16 cellular contexts compared by ENCODE assay signal in the genomic region with DNA sequence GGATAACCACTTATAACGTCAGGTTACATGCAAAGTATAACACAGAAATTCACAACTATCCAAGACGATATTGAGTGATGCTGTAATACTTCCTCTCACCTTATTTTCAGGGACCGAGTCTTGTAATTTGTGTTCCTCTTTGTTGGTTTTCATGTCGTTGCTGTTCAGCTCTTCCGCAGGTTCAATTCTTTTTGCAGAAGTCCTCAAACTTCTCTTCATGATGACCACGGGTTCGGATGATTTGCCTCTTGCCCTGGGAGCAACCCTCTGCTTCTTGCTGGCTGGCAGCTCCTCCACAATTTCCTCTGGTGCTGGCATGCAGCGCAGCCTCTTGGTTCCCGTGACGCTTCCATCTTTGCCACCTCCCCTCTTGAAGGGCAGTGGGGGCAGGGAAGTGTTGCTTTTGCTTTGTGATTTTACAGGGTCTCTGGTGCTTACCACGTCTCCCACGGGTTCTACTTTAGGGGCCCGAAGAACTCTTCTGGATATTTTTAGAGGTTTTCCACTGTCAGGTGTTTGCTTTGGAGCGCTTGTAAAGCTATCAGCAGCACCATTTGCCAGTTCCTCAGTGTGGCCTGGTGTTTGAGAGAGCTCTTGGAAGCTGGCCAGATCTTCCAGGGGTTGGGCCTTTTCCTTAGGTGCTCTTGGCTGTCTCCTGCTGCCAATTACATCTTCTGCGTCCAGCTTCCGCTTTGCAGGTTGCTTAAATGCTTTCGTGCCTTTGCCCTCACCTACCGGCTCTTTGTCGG. TPM values are rescaled to one million over a fixed set of nuclear protein-coding genes. Genes with fewer than 3 reads are reported as not detected.
DNase-seq lines count a peak whose midpoint lies in the region; ATAC-seq and TF ChIP-seq lines count a peak whose summit lies in the region.
"Had no signal": no experiment of that assay in that cellular context is flagged by ENCODE, and none has a peak within 500 bp of the region (broad histone marks: within the 10 kb centered on the region; RNA-seq: fewer than 3 reads in every experiment).

No MANE protein-coding gene starts in this region.

- H3K4me1 Mint-ChIP-seq in T-helper 2 cell treated with Interferon-gamma antibody and Interleukin-4, amounts not matched to agents 5 μg/mL and 100 μg/mL, for 36 hours (ENCODE audit: low read depth), result peaks cover 22% of the 10 kb centered on the region
- H3K4me1 Mint-ChIP-seq in CD4-positive, alpha-beta memory T cell, result peaks cover 9 to 32% (median 26%) of the 10 kb centered on the region in 4 donors
- peaks cover 38% of the 10 kb centered on the region for H3K4me1 Mint-ChIP-seq in activated CD8-positive, alpha-beta memory T cell treated with anti-CD3 and anti-CD28 coated beads, Interleukin-2, amount 10 ng/mL, durations not matched to agents 7 days and 5 days
- H3K4me1 Mint-ChIP-seq: WTC11 had no signal

- CTCF ChIA-PET in CD4-positive, alpha-beta memory T cell (lab: Charles Lee; ENCODE audit: partially characterized antibody), result interaction anchor here (0.9 to 2.3 kb wide), 3 partner anchors 14 to 109 kb away, joined by 3 to 7 read pairs (median 6); no protein-coding TSS in a partner anchor
- CTCF ChIA-PET in activated CD8-positive, alpha-beta memory T cell treated with anti-CD3 and anti-CD28 coated beads, Interleukin-2, amount 10 ng/mL, durations not matched to agents 7 days and 5 days (lab: Charles Lee), result interaction anchor here (0.9 to 1.9 kb wide), 6 partner anchors 8 to 23 kb away, joined by 3 to 5 read pairs (median 4); no protein-coding TSS in a partner anchor

- no peaks in the 10 kb centered on the region for H3K27me3 ChIP-seq in CD4-positive, alpha-beta memory T cell (ENCODE audit: insufficient read depth, low read length)
- H3K27me3 ChIP-seq in neutrophil (no peaks in the 10 kb centered on the region), uterus (no peaks in the 10 kb centered on the region)

- TF ChIP-seq CTCF in neutrophil (IDR thresholded peaks at IDR 0.05) (no peak), uterus (IDR thresholded peaks at IDR 0.05) (no peak)

- H3K4me1 ChIP-seq in CD4-positive, alpha-beta memory T cell (ENCODE audit: insufficient read depth, low read length), result peaks cover 41% of the 10 kb centered on the region
- H3K4me1 ChIP-seq in neutrophil (ENCODE audit: control insufficient read depth in 1 of 2, insufficient read depth in 1 of 2, low read depth in 1 of 2, low read length in 1 of 2) (peaks cover 0 to 13% of the 10 kb centered on the region in 2 experiments), uterus (no peaks in the 10 kb centered on the region)
- H3K4me1 ChIP-seq: left ventricle myocardium inferior had no signal

- intact Hi-C loops in CD4-positive, alpha-beta memory T cell (cut with micrococcal nuclease), result no loop called here
- intact Hi-C loops in uterus (cut with DNase I; ENCODE audit: low total_unique reads), result no loop called here

- no peak for ATAC-seq in activated CD8-positive, alpha-beta memory T cell treated with anti-CD3 and anti-CD28 coated beads, Interleukin-2, amount 10 ng/mL, durations not matched to agents 7 days and 5 days
- ATAC-seq in GM18861 (IDR thresholded peaks at IDR 0.05; ENCODE audit: unreplicated experiment), result no peak
- ATAC-seq: WTC11 had no signal

- POLR2A ChIA-PET in CD4-positive, alpha-beta memory T cell (lab: Charles Lee; ENCODE audit: partially characterized antibody), result interaction anchor here (0.9 to 1.9 kb wide), 3 partner anchors 8 to 78 kb away, joined by 3 to 6 read pairs (median 6); no protein-coding TSS in a partner anchor

- H3K4me3 Mint-ChIP-seq in T-helper 2 cell treated with Interferon-gamma antibody and Interleukin-4, amounts not matched to agents 5 μg/mL and 100 μg/mL, for 36 hours, result no peak overlapping the region
- peak overlapping the region in 4 of 8 donors; percentile 20 to 57 (median 32) for H3K4me3 Mint-ChIP-seq in CD4-positive, alpha-beta memory T cell
- H3K4me3 Mint-ChIP-seq in activated CD8-positive, alpha-beta memory T cell treated with anti-CD3 and anti-CD28 coated beads, Interleukin-2, amount 10 ng/mL, durations not matched to agents 7 days and 5 days, result no peak overlapping the region
- H3K4me3 Mint-ChIP-seq: type B pancreatic cell, WTC11 had no signal

- peaks cover 58% of the 10 kb centered on the region for H3K36me3 Mint-ChIP-seq in T-helper 2 cell treated with Interferon-gamma antibody and Interleukin-4, amounts not matched to agents 5 μg/mL and 100 μg/mL, for 36 hours (ENCODE audit: low read depth)
- no peaks in the 10 kb centered on the region for H3K36me3 Mint-ChIP-seq in CD4-positive, alpha-beta memory T cell
- H3K36me3 Mint-ChIP-seq in activated CD8-positive, alpha-beta memory T cell treated with anti-CD3 and anti-CD28 coated beads, Interleukin-2, amount 10 ng/mL, durations not matched to agents 7 days and 5 days, result peaks cover 55% of the 10 kb centered on the region

- peak overlapping the region; percentile 38 for H3K27ac Mint-ChIP-seq in T-helper 2 cell treated with Interferon-gamma antibody and Interleukin-4, amounts not matched to agents 5 μg/mL and 100 μg/mL, for 36 hours
- H3K27ac Mint-ChIP-seq in CD4-positive, alpha-beta memory T cell, result peak overlapping the region in 6 of 7 donors; percentile 10 to 77 (median 69)
- peak overlapping the region; percentile 38 for H3K27ac Mint-ChIP-seq in activated CD8-positive, alpha-beta memory T cell treated with anti-CD3 and anti-CD28 coated beads, Interleukin-2, amount 10 ng/mL, durations not matched to agents 7 days and 5 days
- H3K27ac Mint-ChIP-seq: type B pancreatic cell, WTC11 had no signal

- no peak overlapping the region for H3K4me3 ChIP-seq in CD4-positive, alpha-beta memory T cell (ENCODE audit: low read length in 2 of 2)
- no peak overlapping the region for H3K4me3 ChIP-seq in neutrophil (ENCODE audit: low read depth in 1 of 2, low read length in 1 of 2)
- H3K4me3 ChIP-seq in uterus, result no peak overlapping the region
- H3K4me3 ChIP-seq: left ventricle myocardium inferior, skin epidermis had no signal

- H3K9me3 ChIP-seq in CD4-positive, alpha-beta memory T cell (ENCODE audit: control insufficient read depth in 1 of 2, low read length in 2 of 2), result no peaks in the 10 kb centered on the region
- H3K9me3 ChIP-seq in neutrophil (no peaks in the 10 kb centered on the region), uterus (no peaks in the 10 kb centered on the region)
- H3K9me3 ChIP-seq: left ventricle myocardium inferior had no signal

- no peaks in the 10 kb centered on the region for H3K27me3 Mint-ChIP-seq in T-helper 2 cell treated with Interferon-gamma antibody and Interleukin-4, amounts not matched to agents 5 μg/mL and 100 μg/mL, for 36 hours (ENCODE audit: low read depth)
- no peaks in the 10 kb centered on the region for H3K27me3 Mint-ChIP-seq in CD4-positive, alpha-beta memory T cell
- H3K27me3 Mint-ChIP-seq in activated CD8-positive, alpha-beta memory T cell treated with anti-CD3 and anti-CD28 coated beads, Interleukin-2, amount 10 ng/mL, durations not matched to agents 7 days and 5 days, result no peaks in the 10 kb centered on the region
- H3K27me3 Mint-ChIP-seq: type B pancreatic cell had no signal

- no peak for DNase-seq in T-helper 2 cell treated with Interferon-gamma antibody and Interleukin-4, amounts not matched to agents 5 μg/mL and 100 μg/mL, for 36 hours (ENCODE audit: low spot score)
- DNase-seq in T-helper 2 cell (no peak), uterus (no peak)
- no peak for DNase-seq in CD4-positive, alpha-beta memory T cell
- no peak for DNase-seq in activated CD8-positive, alpha-beta memory T cell treated with anti-CD3 and anti-CD28 coated beads, Interleukin-2, amount 10 ng/mL, durations not matched to agents 7 days and 5 days
- no peak for DNase-seq in stimulated activated CD8-positive, alpha-beta memory T cell treated with anti-CD3 and anti-CD28 coated beads, Interleukin-4, amount 100 ng/mL, for 48 hours
- DNase-seq: COR-L47, left ventricle myocardium inferior, NCI-H2081 treated with DMSO at 0.1 percent for 48 hours, NCI-H526, posterior cingulate gyrus had no signal

- H3K36me3 ChIP-seq in CD4-positive, alpha-beta memory T cell (ENCODE audit: insufficient read depth, low read length), result no peaks in the 10 kb centered on the region
- H3K36me3 ChIP-seq in neutrophil (peaks cover 70% of the 10 kb centered on the region), uterus (no peaks in the 10 kb centered on the region)
- H3K36me3 ChIP-seq: left ventricle myocardium inferior had no signal

- H3K27ac ChIP-seq in CD4-positive, alpha-beta memory T cell (ENCODE audit: low read depth, low read length), result no peak overlapping the region
- H3K27ac ChIP-seq in neutrophil, result peak overlapping the region; percentile 47
- H3K27ac ChIP-seq in uterus, result no peak overlapping the region
- H3K27ac ChIP-seq: left ventricle myocardium inferior had no signal

- H3K9me3 Mint-ChIP-seq in T-helper 2 cell treated with Interferon-gamma antibody and Interleukin-4, amounts not matched to agents 5 μg/mL and 100 μg/mL, for 36 hours, result no peaks in the 10 kb centered on the region
- H3K9me3 Mint-ChIP-seq in CD4-positive, alpha-beta memory T cell, result no peaks in the 10 kb centered on the region
- no peaks in the 10 kb centered on the region for H3K9me3 Mint-ChIP-seq in activated CD8-positive, alpha-beta memory T cell treated with anti-CD3 and anti-CD28 coated beads, Interleukin-2, amount 10 ng/mL, durations not matched to agents 7 days and 5 days (ENCODE audit: low read depth)
- H3K9me3 Mint-ChIP-seq: type B pancreatic cell, WTC11 had no signal

- no peak for TF ChIP-seq POLR2A in uterus (IDR thresholded peaks at IDR 0.05)

RNA-seq across cellular contexts. Expression of a gene that starts 23.6 kb away (rescaled TPM):
- under 1 TPM; 0.17 to 0.93 TPM for total RNA-seq in CD4-positive, alpha-beta memory T cell
- polyA plus RNA-seq in CD4-positive, alpha-beta memory T cell, result under 1 TPM in 1 of 2 donors, not detected in 1; 0.11 TPM
- total RNA-seq in activated CD8-positive, alpha-beta memory T cell treated with anti-CD3 and anti-CD28 coated beads, Interleukin-2, amount 10 ng/mL, durations not matched to agents 7 days and 5 days, result 100 to 1,000 TPM; 333 to 418 TPM
- total RNA-seq in uterus, result 10 to 100 TPM in 1 of 4 donors, under 1 TPM in 3; under 0.01 to 16.9 (median 0.56) TPM

Comparison
In these comparisons a context has a peak if more than half of its experiments do, and no peak if none do; other contexts are left out.
1. RNA of a gene that starts 23.6 kb away (total RNA-seq): 333 to 418 TPM in activated CD8-positive, alpha-beta memory T cell treated with anti-CD3 and anti-CD28 coated beads, Interleukin-2, amount 10 ng/mL, durations not matched to agents 7 days and 5 days; 0.17 to 0.93 TPM in CD4-positive, alpha-beta memory T cell and under 0.01 to 16.9 TPM in uterus; every median in the first group is over 10 times any median in the second.
2. Peak in every context shown above with its lines, with median percentiles within 50 percentile points of each other: H3K27ac Mint-ChIP-seq.